ENCODE assay signal across 21 cellular contexts in the genomic region with DNA sequence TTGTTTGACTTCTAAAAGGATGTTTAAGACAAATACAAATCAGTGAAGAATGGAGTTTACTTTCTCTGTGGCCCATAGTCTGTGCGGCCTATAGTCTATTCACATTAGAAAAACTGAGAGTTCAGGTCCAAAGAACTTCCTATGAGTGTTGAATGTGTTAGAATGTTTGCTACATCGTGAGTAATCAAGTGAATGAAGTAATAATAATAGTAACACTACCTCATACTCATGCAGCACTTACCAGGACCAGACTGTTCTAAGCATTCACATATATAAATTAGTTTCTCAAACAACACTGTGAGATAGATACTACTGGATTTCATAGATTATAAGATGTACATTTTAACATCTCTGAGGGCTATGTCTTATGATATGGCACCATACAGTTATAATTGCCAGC.
DNase-seq lines count a peak whose midpoint lies in the region; ATAC-seq and TF ChIP-seq lines count a peak whose summit lies in the region.
"Had no signal": no experiment of that assay in that cellular context is flagged by ENCODE, and none has a peak within 500 bp of the region (broad histone marks: within the 10 kb centered on the region; RNA-seq: fewer than 3 reads in every experiment).

No MANE protein-coding gene starts in this region.

- no peaks in the 10 kb centered on the region for H3K27me3 ChIP-seq in sigmoid colon

- H3K27ac ChIP-seq in sigmoid colon: no peak overlapping the region
- H3K27ac ChIP-seq: 22Rv1, A549, C4-2B, HL-60 had no signal

- peaks cover 9% of the 10 kb centered on the region for H3K36me3 Mint-ChIP-seq in natural killer cell treated with Interleukin-12 subunit alpha and Interleukin-12 subunit beta and Interleukin-15 and Interleukin-18, amount 100 ng/mL, for 72 hours
- peaks cover 17% of the 10 kb centered on the region for H3K36me3 Mint-ChIP-seq in natural killer cell
- H3K36me3 Mint-ChIP-seq in endothelial cell (ENCODE audit: low read depth, unreplicated experiment): peaks cover 68% of the 10 kb centered on the region

- H3K36me3 ChIP-seq in sigmoid colon: peaks cover 0 to 47% (median 0%) of the 10 kb centered on the region in 4 donors

- WGBS in sigmoid colon, 2 donors: 91 to 94% methylated on average over 2 of the region's 2 CpGs

- peaks cover 11 to 12% of the 10 kb centered on the region in 2 donors for H3K4me1 Mint-ChIP-seq in natural killer cell treated with Interleukin-12 subunit alpha and Interleukin-12 subunit beta and Interleukin-15 and Interleukin-18, amount 100 ng/mL, for 72 hours (ENCODE audit: low read depth in 2 of 2)
- H3K4me1 Mint-ChIP-seq in natural killer cell: no peaks in the 10 kb centered on the region
- H3K4me1 Mint-ChIP-seq in endothelial cell (ENCODE audit: unreplicated experiment): peaks cover 25% of the 10 kb centered on the region
- H3K4me1 Mint-ChIP-seq: GM23338 had no signal

- peak overlapping the region in 1 of 2 donors; percentile 33 for H3K27ac Mint-ChIP-seq in natural killer cell treated with Interleukin-12 subunit alpha and Interleukin-12 subunit beta and Interleukin-15 and Interleukin-18, amount 100 ng/mL, for 72 hours
- H3K27ac Mint-ChIP-seq in natural killer cell (no peak overlapping the region), endothelial cell (ENCODE audit: unreplicated experiment) (no peak overlapping the region)
- H3K27ac Mint-ChIP-seq: CD4-positive, alpha-beta T cell; GM23338 had no signal

- intact Hi-C loops in natural killer cell (cut with micrococcal nuclease) (no loop called here), sigmoid colon (cut with DNase I) (no loop called here)

- no peaks in the 10 kb centered on the region for H3K9me3 ChIP-seq in sigmoid colon
- H3K9me3 ChIP-seq: A549 had no signal

- no peak for TF ChIP-seq EP300 in sigmoid colon (IDR thresholded peaks at IDR 0.05)

- TF ChIP-seq CTCF in natural killer cell (IDR thresholded peaks at IDR 0.05) (no peak), endothelial cell (IDR thresholded peaks at IDR 0.05; ENCODE audit: unreplicated experiment) (no peak), sigmoid colon (IDR thresholded peaks at IDR 0.05) (no peak)

- H3K9me3 Mint-ChIP-seq in natural killer cell treated with Interleukin-12 subunit alpha and Interleukin-12 subunit beta and Interleukin-15 and Interleukin-18, amount 100 ng/mL, for 72 hours: no peaks in the 10 kb centered on the region
- peaks cover 0 to 2% of the 10 kb centered on the region in 2 donors for H3K9me3 Mint-ChIP-seq in natural killer cell
- H3K9me3 Mint-ChIP-seq in endothelial cell (ENCODE audit: unreplicated experiment): no peaks in the 10 kb centered on the region
- H3K9me3 Mint-ChIP-seq: CD4-positive, alpha-beta T cell; GM23338; HFFc6 had no signal

- H3K27me3 Mint-ChIP-seq in natural killer cell treated with Interleukin-12 subunit alpha and Interleukin-12 subunit beta and Interleukin-15 and Interleukin-18, amount 100 ng/mL, for 72 hours: no peaks in the 10 kb centered on the region
- no peaks in the 10 kb centered on the region for H3K27me3 Mint-ChIP-seq in natural killer cell (ENCODE audit: low read depth in 2 of 2)
- peaks cover 4% of the 10 kb centered on the region for H3K27me3 Mint-ChIP-seq in endothelial cell (ENCODE audit: unreplicated experiment)
- H3K27me3 Mint-ChIP-seq: CD4-positive, alpha-beta T cell had no signal

- no peak for DNase-seq in activated CD4-positive, CD25-positive, alpha-beta regulatory T cell (lab: John Stamatoyannopoulos, UW)
- no peak for DNase-seq in natural killer cell treated with Interleukin-12 subunit alpha and Interleukin-12 subunit beta and Interleukin-15 and Interleukin-18, amount 100 ng/mL, for 72 hours (ENCODE audit: low spot score)
- DNase-seq in natural killer cell: no peak
- DNase-seq in endothelial cell (ENCODE audit: low spot score): no peak
- no peak for DNase-seq in NCI-H2081 treated with DMSO at 0.1 percent for 48 hours (lab: John Stamatoyannopoulos, UW)
- no peak for DNase-seq in sigmoid colon
- DNase-seq: AML-193; CD4-positive, alpha-beta T cell; DMS153; DMS79; GF-D8; H7; HFFc6 had no signal

- H3K4me1 ChIP-seq in sigmoid colon: peaks cover 0 to 6% (median 0%) of the 10 kb centered on the region in 4 donors

- ATAC-seq in activated CD4-positive, CD25-positive, alpha-beta regulatory T cell treated with anti-CD3 and anti-CD28 coated beads, Interleukin-2, amount 50 U/mL, for 24 hours: peak; percentile 37
- peak; percentile 73 to 88 for ATAC-seq in natural killer cell treated with Interleukin-12 subunit alpha and Interleukin-12 subunit beta and Interleukin-15 and Interleukin-18, amount 100 ng/mL, for 72 hours
- no peak for ATAC-seq in natural killer cell
- ATAC-seq in GM21390 (IDR thresholded peaks at IDR 0.05; ENCODE audit: unreplicated experiment): no peak
- ATAC-seq: A549, GM23338, HCT116 had no signal

- TF ChIP-seq POLR2A in sigmoid colon (IDR thresholded peaks at IDR 0.05): no peak

- no peak overlapping the region for H3K4me3 ChIP-seq in sigmoid colon
- H3K4me3 ChIP-seq: A549, GM23338 had no signal

- H3K4me3 Mint-ChIP-seq in natural killer cell treated with Interleukin-12 subunit alpha and Interleukin-12 subunit beta and Interleukin-15 and Interleukin-18, amount 100 ng/mL, for 72 hours: no peak overlapping the region
- no peak overlapping the region for H3K4me3 Mint-ChIP-seq in natural killer cell
- peak overlapping the region; percentile 25 for H3K4me3 Mint-ChIP-seq in endothelial cell (ENCODE audit: unreplicated experiment)
- H3K4me3 Mint-ChIP-seq: CD4-positive, alpha-beta T cell; GM23338; HFFc6 had no signal

Comparison
In these comparisons a context has a peak if more than half of its experiments do, and no peak if none do; other contexts are left out.
1. ATAC-seq: peak in activated CD4-positive, CD25-positive, alpha-beta regulatory T cell treated with anti-CD3 and anti-CD28 coated beads, Interleukin-2, amount 50 U/mL, for 24 hours (2 of 2) and natural killer cell treated with Interleukin-12 subunit alpha and Interleukin-12 subunit beta and Interleukin-15 and Interleukin-18, amount 100 ng/mL, for 72 hours (2 of 2); none in natural killer cell (0 of 3) and GM21390 (single experiment).